ENCODE assay signal across 7 cellular contexts in the genomic region with DNA sequence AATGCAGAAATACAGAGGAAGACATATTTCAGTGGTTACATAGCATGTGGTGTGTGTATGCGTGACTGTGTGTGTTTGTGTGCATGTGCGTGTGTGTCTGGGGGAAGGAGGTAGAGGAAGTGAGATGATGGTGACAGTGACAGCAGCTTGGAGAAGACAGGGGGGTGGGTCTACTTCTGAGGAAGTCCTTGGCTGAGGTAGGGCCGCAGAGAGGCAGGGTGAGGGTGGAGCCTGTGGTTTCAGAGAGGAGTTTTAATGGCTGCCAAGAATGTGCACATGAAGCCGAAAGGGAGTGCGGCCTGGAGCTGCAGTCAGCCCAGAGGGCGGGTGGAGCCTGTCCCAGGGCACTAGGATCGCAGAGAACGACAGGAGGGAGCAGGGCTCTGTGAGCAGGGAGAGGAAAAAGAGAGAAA. TPM values are rescaled to one million over a fixed set of nuclear protein-coding genes. Genes with fewer than 3 reads are reported as not detected.
DNase-seq lines count a peak whose midpoint lies in the region; ATAC-seq and TF ChIP-seq lines count a peak whose summit lies in the region.

No MANE protein-coding gene starts in this region.

- peak overlapping the region; percentile 61 for H2AFZ ChIP-seq in fibroblast of lung (ENCODE audit: low read length)

- ATAC-seq in GM18867 (IDR thresholded peaks at IDR 0.05; ENCODE audit: unreplicated experiment), result peak; percentile 95
- peak; percentile 87 for ATAC-seq in HG02943 (IDR thresholded peaks at IDR 0.05; ENCODE audit: low read depth, unreplicated experiment)
- ATAC-seq in activated CD8-positive, alpha-beta memory T cell treated with anti-CD3 and anti-CD28 coated beads, Interleukin-2, amount 10 ng/mL, durations not matched to agents 7 days and 5 days, result peak; percentile 100
- peak; percentile 81 for ATAC-seq in aorta (ENCODE audit: low FRiP score)

- H3K27ac ChIP-seq in fibroblast of lung (ENCODE audit: insufficient read depth, low read length) (peak overlapping the region; percentile 62), aorta (ENCODE audit: low read depth in 1 of 2, low read length in 2 of 2) (no peak overlapping the region)

- WGBS in aorta, 2 donors, result 19 to 21% methylated on average over 8 of the region's 8 CpGs

- H3K9ac ChIP-seq in fibroblast of lung (ENCODE audit: insufficient read depth, low read length), result no peak overlapping the region

- H3K27me3 Mint-ChIP-seq in activated CD8-positive, alpha-beta memory T cell treated with anti-CD3 and anti-CD28 coated beads, Interleukin-2, amount 10 ng/mL, durations not matched to agents 7 days and 5 days, result no peaks in the 10 kb centered on the region

- no peaks in the 10 kb centered on the region for H3K79me2 ChIP-seq in fibroblast of lung (ENCODE audit: control insufficient read depth, insufficient read depth, low read length)

- H3K9me3 Mint-ChIP-seq in activated CD8-positive, alpha-beta memory T cell treated with anti-CD3 and anti-CD28 coated beads, Interleukin-2, amount 10 ng/mL, durations not matched to agents 7 days and 5 days (ENCODE audit: low read depth), result no peaks in the 10 kb centered on the region

- H3K4me1 ChIP-seq in fibroblast of lung (ENCODE audit: control insufficient read depth, extremely low read depth, insufficient read depth, low read length) (peaks cover 16% of the 10 kb centered on the region), aorta (ENCODE audit: control insufficient read depth in 1 of 2, insufficient read depth in 2 of 2, low read length in 2 of 2) (peaks cover 0 to 1% of the 10 kb centered on the region in 2 donors)

- intact Hi-C loops in aorta (cut with DNase I), result no loop called here

- no peak for TF ChIP-seq CTCF in fibroblast of lung (conservative IDR thresholded peaks at IDR 0.05 in 1 of 2, IDR thresholded peaks at IDR 0.05 in 1 of 2; ENCODE audit: low read depth in 1 of 2, low read length in 2 of 2)

- H3K4me3 Mint-ChIP-seq in activated CD8-positive, alpha-beta memory T cell treated with anti-CD3 and anti-CD28 coated beads, Interleukin-2, amount 10 ng/mL, durations not matched to agents 7 days and 5 days, result peak overlapping the region; percentile 72

- peaks cover 7% of the 10 kb centered on the region for H3K36me3 Mint-ChIP-seq in activated CD8-positive, alpha-beta memory T cell treated with anti-CD3 and anti-CD28 coated beads, Interleukin-2, amount 10 ng/mL, durations not matched to agents 7 days and 5 days

- peak; percentile 97 to 98 for DNase-seq in NOMO-1 (lab: John Stamatoyannopoulos, UW; ENCODE audit: unreplicated experiment in 2 of 2)
- peak; percentile 95 for DNase-seq in activated CD8-positive, alpha-beta memory T cell treated with anti-CD3 and anti-CD28 coated beads, Interleukin-2, amount 10 ng/mL, durations not matched to agents 7 days and 5 days
- peak; percentile 82 to 89 for DNase-seq in fibroblast of lung (ENCODE audit: low read depth in 2 of 2)
- peak; percentile 47 for DNase-seq in pons (ENCODE audit: low spot score)
- peak; percentile 81 to 88 for DNase-seq in aorta

- no peaks in the 10 kb centered on the region for H4K20me1 ChIP-seq in fibroblast of lung (ENCODE audit: control insufficient read depth, extremely low read depth, insufficient read depth, low read length)

- H3K4me3 ChIP-seq in fibroblast of lung (replicated peaks in 1 of 4; ENCODE audit: control extremely low read depth in 1 of 4, insufficient read depth in 1 of 4, low read depth in 3 of 4, low read length in 4 of 4) (no peak overlapping the region), aorta (ENCODE audit: low read length in 2 of 2) (no peak overlapping the region)

- CTCF ChIA-PET in activated CD8-positive, alpha-beta memory T cell treated with anti-CD3 and anti-CD28 coated beads, Interleukin-2, amount 10 ng/mL, durations not matched to agents 7 days and 5 days (lab: Charles Lee), result interaction anchor here (1.1 to 2.3 kb wide), 7 partner anchors 17 to 252 kb away, joined by 3 to 10 read pairs (median 3); a partner anchor contains a TSS

- no peaks in the 10 kb centered on the region for H3K9me3 ChIP-seq in fibroblast of lung (ENCODE audit: control insufficient read depth, insufficient read depth, low read depth, low read length)
- no peaks in the 10 kb centered on the region for H3K9me3 ChIP-seq in aorta (ENCODE audit: control insufficient read depth, low read length)

- H3K36me3 ChIP-seq in fibroblast of lung (ENCODE audit: control insufficient read depth, insufficient read depth, low read length) (no peaks in the 10 kb centered on the region), aorta (ENCODE audit: control insufficient read depth in 1 of 2, insufficient read depth in 2 of 2, low read length in 1 of 2) (no peaks in the 10 kb centered on the region)

- H3K4me1 Mint-ChIP-seq in activated CD8-positive, alpha-beta memory T cell treated with anti-CD3 and anti-CD28 coated beads, Interleukin-2, amount 10 ng/mL, durations not matched to agents 7 days and 5 days, result peaks cover 21% of the 10 kb centered on the region

- no peaks in the 10 kb centered on the region for H3K27me3 ChIP-seq in fibroblast of lung (ENCODE audit: control insufficient read depth, insufficient read depth, low read length)
- no peaks in the 10 kb centered on the region for H3K27me3 ChIP-seq in aorta (ENCODE audit: control insufficient read depth in 1 of 2, insufficient read depth in 2 of 2, low read length in 1 of 2)

- H3K27ac Mint-ChIP-seq in activated CD8-positive, alpha-beta memory T cell treated with anti-CD3 and anti-CD28 coated beads, Interleukin-2, amount 10 ng/mL, durations not matched to agents 7 days and 5 days, result peak overlapping the region; percentile 98

- H3K4me2 ChIP-seq in fibroblast of lung (ENCODE audit: extremely low read depth, insufficient read depth, low read length), result peak overlapping the region; percentile 67

RNA-seq across cellular contexts. Expression of a gene that starts 22.7 kb away (rescaled TPM):
- 10 to 100 TPM; 10.5 to 13.6 TPM for total RNA-seq in activated CD8-positive, alpha-beta memory T cell treated with anti-CD3 and anti-CD28 coated beads, Interleukin-2, amount 10 ng/mL, durations not matched to agents 7 days and 5 days
- total RNA-seq in fibroblast of lung (21.8 and 41.0 TPM in 2 replicates), aorta (10 to 100 TPM; 44.5 to 57.6 TPM)
- polyA plus RNA-seq in fibroblast of lung (19.1 and 34.2 TPM in 2 replicates), aorta (10 to 100 TPM in 1 of 2 donors, 1 to 10 TPM in 1; 4.1 to 14.8 TPM)
- 23.1 and 33.6 TPM in 2 replicates for polyA plus RNA-seq in fibroblast of lung (2012)
- polyA minus RNA-seq in fibroblast of lung (ENCODE audit: low replicate concordance), result 60.4 and 109 TPM in 2 replicates

Comparison
In these comparisons a context has a peak if more than half of its experiments do, and no peak if none do; other contexts are left out.
1. DNase-seq: peak in every context shown above with its lines; median percentile 98 in NOMO-1; 95 in activated CD8-positive, alpha-beta memory T cell treated with anti-CD3 and anti-CD28 coated beads, Interleukin-2, amount 10 ng/mL, durations not matched to agents 7 days and 5 days; 86 in fibroblast of lung; 84 in aorta; 47 in pons.